Comparison of ENCODE assay signal across 20 cellular contexts in the genomic region with DNA sequence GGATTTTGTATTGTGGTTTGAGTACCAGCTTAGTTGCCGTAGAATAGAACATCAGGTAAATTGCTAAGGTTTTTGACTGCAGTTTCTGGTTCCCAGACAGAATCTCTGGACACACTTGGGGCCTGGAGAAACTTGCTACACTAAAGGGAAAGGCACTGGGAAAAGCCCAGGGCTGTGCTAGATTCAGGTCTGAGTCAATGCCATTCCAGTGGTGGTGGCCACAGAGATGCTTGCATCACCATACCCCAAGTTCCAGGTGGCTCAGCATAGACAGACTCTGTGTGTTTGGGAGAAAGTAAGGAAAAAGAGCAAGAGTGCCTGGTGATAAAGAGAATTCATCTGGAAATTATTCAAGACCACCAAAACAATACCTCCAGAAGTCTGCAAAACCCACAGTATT.
"Had no signal": no experiment of that assay in that cellular context is flagged by ENCODE, and none has a peak within 500 bp of the region (broad histone marks: within the 10 kb centered on the region; RNA-seq: fewer than 3 reads in every experiment).

No MANE protein-coding gene starts in this region.

- DNase-seq: activated B cell treated with CpG ODN at 0.5 μM for 24 hours; activated CD4-positive, alpha-beta T cell treated with anti-CD3 and anti-CD28 coated beads, Interleukin-2, amount 10 ng/mL, durations not matched to agents 24 days and 14 days; activated CD8-positive, alpha-beta memory T cell treated with anti-CD3 and anti-CD28 coated beads, Interleukin-2, amount 50 U/mL, for 4 hours; activated CD8-positive, alpha-beta T cell treated with anti-CD3 and anti-CD28 coated beads, Interleukin-2, amount 10 ng/mL, durations not matched to agents 7 days and 5 days; activated gamma-delta T cell; activated T-cell treated with anti-CD3 and anti-CD28 coated beads, Interleukin-2, amount 50 U/mL, for 72 hours; amniotic stem cell; body of pancreas; effector CD4-positive, alpha-beta T cell; heart right ventricle; mucosa of descending colon; naive thymus-derived CD4-positive, alpha-beta T cell; ovary; stimulated activated naive B cell treated with anti-CD40 and anti-IgM and Interleukin-4, amounts not matched to agents 10 μg/mL and 1 μg/mL and 100 μg/mL, for 72 hours; T-helper 17 cell; thyroid gland had no signal

- H3K27me3 Mint-ChIP-seq: T-helper 17 cell had no signal

- H3K27ac ChIP-seq: body of pancreas, coronary artery, heart right ventricle, ovary had no signal

- H3K36me3 ChIP-seq: heart right ventricle, ovary, thyroid gland had no signal

- H3K4me1 Mint-ChIP-seq: activated B cell treated with CpG ODN at 0.5 μM for 24 hours; activated CD4-positive, alpha-beta T cell treated with anti-CD3 and anti-CD28 coated beads, Interleukin-2, amount 10 ng/mL, durations not matched to agents 24 days and 14 days; naive thymus-derived CD4-positive, alpha-beta T cell; stimulated activated naive B cell treated with anti-CD40 and anti-IgM and Interleukin-4, amounts not matched to agents 10 μg/mL and 1 μg/mL and 100 μg/mL, for 72 hours; T-helper 17 cell had no signal

- H3K27me3 ChIP-seq: body of pancreas, heart right ventricle, ovary, thyroid gland had no signal

- H3K4me3 Mint-ChIP-seq: activated B cell treated with CpG ODN at 0.5 μM for 24 hours; activated CD4-positive, alpha-beta T cell treated with anti-CD3 and anti-CD28 coated beads, Interleukin-2, amount 10 ng/mL, durations not matched to agents 24 days and 14 days; activated CD8-positive, alpha-beta T cell treated with anti-CD3 and anti-CD28 coated beads, Interleukin-2, amount 10 ng/mL, durations not matched to agents 7 days and 5 days; activated T-cell treated with anti-CD3 and anti-CD28 coated beads, Interleukin-2, amount 50 U/mL, for 72 hours; central memory CD8-positive, alpha-beta T cell; naive thymus-derived CD4-positive, alpha-beta T cell; stimulated activated naive B cell treated with anti-CD40 and anti-IgM and Interleukin-4, amounts not matched to agents 10 μg/mL and 1 μg/mL and 100 μg/mL, for 72 hours; T-helper 17 cell had no signal

- H3K4me1 ChIP-seq: body of pancreas, heart right ventricle had no signal

- ATAC-seq: activated CD8-positive, alpha-beta T cell treated with anti-CD3 and anti-CD28 coated beads, Interleukin-2, amount 10 ng/mL, durations not matched to agents 7 days and 5 days; activated naive CD4-positive, alpha-beta T cell treated with anti-CD3 and anti-CD28 coated beads, Interleukin-2, amount 50 U/mL, for 72 hours; activated T-cell treated with anti-CD3 and anti-CD28 coated beads, Interleukin-2, amount 50 U/mL, for 72 hours; body of pancreas; heart right ventricle; left lobe of liver; mucosa of descending colon; naive thymus-derived CD4-positive, alpha-beta T cell; stimulated activated naive B cell treated with anti-CD40 and anti-IgM and Interleukin-4, amounts not matched to agents 10 μg/mL and 1 μg/mL and 100 μg/mL, for 72 hours; T-helper 17 cell had no signal

- H3K27ac Mint-ChIP-seq: activated B cell treated with CpG ODN at 0.5 μM for 24 hours; activated CD4-positive, alpha-beta T cell treated with anti-CD3 and anti-CD28 coated beads, Interleukin-2, amount 10 ng/mL, durations not matched to agents 24 days and 14 days; activated CD8-positive, alpha-beta T cell treated with anti-CD3 and anti-CD28 coated beads, Interleukin-2, amount 10 ng/mL, durations not matched to agents 7 days and 5 days; activated naive CD4-positive, alpha-beta T cell treated with anti-CD3 and anti-CD28 coated beads, Interleukin-2, amount 50 U/mL, for 72 hours; activated T-cell treated with anti-CD3 and anti-CD28 coated beads, Interleukin-2, amount 50 U/mL, for 72 hours; naive thymus-derived CD4-positive, alpha-beta T cell; stimulated activated naive B cell treated with anti-CD40 and anti-IgM and Interleukin-4, amounts not matched to agents 10 μg/mL and 1 μg/mL and 100 μg/mL, for 72 hours; T-helper 17 cell had no signal

- H3K9me3 ChIP-seq: ovary, thyroid gland had no signal

- H3K4me3 ChIP-seq: body of pancreas, coronary artery, heart right ventricle, mucosa of descending colon, ovary, thyroid gland had no signal
